8 cellular contexts compared by ENCODE assay signal in genomic region chr12:104695453-104696148, GRCh38.
DNase-seq lines count a peak whose midpoint lies in the region; ATAC-seq and TF ChIP-seq lines count a peak whose summit lies in the region.

No MANE protein-coding gene starts in this region.

- TF ChIP-seq CTCF in epithelial cell of esophagus (IDR thresholded peaks at IDR 0.05; ENCODE audit: insufficient read depth, low read depth, low read length, missing control alignments): no peak

- no peak overlapping the region for H3K27ac ChIP-seq in SJCRH30

- no peak overlapping the region for H3K4me3 ChIP-seq in epithelial cell of esophagus (ENCODE audit: low read length)
- no peak overlapping the region for H3K4me3 ChIP-seq in SJCRH30

- no peaks in the 10 kb centered on the region for H3K36me3 ChIP-seq in SJCRH30

- H3K27me3 ChIP-seq in SJCRH30: no peaks in the 10 kb centered on the region

- peak; percentile 41 for ATAC-seq in GM21381 (IDR thresholded peaks at IDR 0.05; ENCODE audit: unreplicated experiment)

- H3K9me3 ChIP-seq in SJCRH30 (replicated peaks): no peaks in the 10 kb centered on the region

- H3K4me1 ChIP-seq in SJCRH30: no peaks in the 10 kb centered on the region

- DNase-seq in AG08396 (ENCODE audit: low spot score): peak; percentile 66
- peak; percentile 92 for DNase-seq in NCI-H1092 treated with DMSO at 0.1 percent for 48 hours (lab: John Stamatoyannopoulos, UW)
- peak; percentile 52 for DNase-seq in activated CD4-positive, alpha-beta T cell treated with anti-CD3 and anti-CD28 coated beads, Interleukin-2, amount 50 U/mL, for 1 hour
- DNase-seq in epithelial cell of esophagus (ENCODE audit: low read depth): peak; percentile 29
- DNase-seq in stimulated activated CD8-positive, alpha-beta memory T cell treated with anti-CD3 and anti-CD28 coated beads, Interleukin-15, amount 100 ng/mL, for 24 hours (ENCODE audit: low read depth): peak; percentile 49
- DNase-seq in SJCRH30: no peak
- DNase-seq in NCI-H526 (lab: John Stamatoyannopoulos, UW): no peak

Comparison
In these comparisons a context has a peak if more than half of its experiments do, and no peak if none do; other contexts are left out.
1. DNase-seq: peak in AG08396 (single experiment), NCI-H1092 treated with DMSO at 0.1 percent for 48 hours (single experiment), activated CD4-positive, alpha-beta T cell treated with anti-CD3 and anti-CD28 coated beads, Interleukin-2, amount 50 U/mL, for 1 hour (single experiment), epithelial cell of esophagus (single experiment) and stimulated activated CD8-positive, alpha-beta memory T cell treated with anti-CD3 and anti-CD28 coated beads, Interleukin-15, amount 100 ng/mL, for 24 hours (single experiment); none in SJCRH30 (0 of 2) and NCI-H526 (0 of 2).